In the genomic region with DNA sequence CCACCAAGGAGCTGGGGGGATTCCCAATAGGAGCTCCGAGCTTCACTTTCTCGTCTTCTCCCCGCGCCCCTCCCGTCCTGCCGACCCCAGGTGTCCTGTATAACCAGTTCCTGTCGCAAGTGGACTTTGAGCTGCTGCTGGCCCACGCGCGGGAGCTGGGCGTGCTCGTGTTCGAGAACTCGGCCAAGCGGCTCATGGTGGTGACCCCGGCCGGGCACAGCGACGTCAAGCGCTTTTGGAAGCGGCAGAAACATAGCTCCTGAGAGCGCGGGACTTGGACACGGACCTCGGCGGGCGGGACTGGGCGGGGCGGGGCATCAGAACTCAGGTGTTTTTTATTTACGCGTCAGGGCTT, we compare ENCODE assay signal across 9 cellular contexts. TPM values are rescaled to one million over a fixed set of nuclear protein-coding genes. Genes with fewer than 3 reads are reported as not detected.
DNase-seq lines count a peak whose midpoint lies in the region; ATAC-seq, FAIRE-seq and TF ChIP-seq lines count a peak whose summit lies in the region.
"Had no signal": no experiment of that assay in that cellular context is flagged by ENCODE, and none has a peak within 500 bp of the region (broad histone marks: within the 10 kb centered on the region; RNA-seq: fewer than 3 reads in every experiment).

No MANE protein-coding gene starts in this region.

- peak overlapping the region in 1 of 2 donors; percentile 76 for H3K4me3 ChIP-seq in kidney (ENCODE audit: low read length in 2 of 2)

- H3K4me3 Mint-ChIP-seq in activated CD4-positive, alpha-beta T cell treated with anti-CD3 and anti-CD28 coated beads, Interleukin-2, amount 10 ng/mL, durations not matched to agents 7 days and 5 days = peak overlapping the region; percentile 83
- H3K4me3 Mint-ChIP-seq in activated naive CD8-positive, alpha-beta T cell treated with anti-CD3 and anti-CD28 coated beads, Interleukin-2, amount 10 ng/mL, durations not matched to agents 7 days and 5 days = peak overlapping the region; percentile 98

- no peaks in the 10 kb centered on the region for H3K27me3 Mint-ChIP-seq in activated CD4-positive, alpha-beta T cell treated with anti-CD3 and anti-CD28 coated beads, Interleukin-2, amount 10 ng/mL, durations not matched to agents 7 days and 5 days
- no peaks in the 10 kb centered on the region for H3K27me3 Mint-ChIP-seq in activated naive CD8-positive, alpha-beta T cell treated with anti-CD3 and anti-CD28 coated beads, Interleukin-2, amount 10 ng/mL, durations not matched to agents 7 days and 5 days

- H3K27ac ChIP-seq in kidney (ENCODE audit: low read depth in 2 of 2, low read length in 2 of 2) = peak overlapping the region; percentile 80 to 93

- ATAC-seq in activated naive CD8-positive, alpha-beta T cell treated with anti-CD3 and anti-CD28 coated beads, Interleukin-2, amount 10 ng/mL, durations not matched to agents 7 days and 5 days (ENCODE audit: low read depth) = no peak
- ATAC-seq in HG03460 (IDR thresholded peaks at IDR 0.05; ENCODE audit: unreplicated experiment) = no peak
- no peak for ATAC-seq in GM19351 (IDR thresholded peaks at IDR 0.05; ENCODE audit: unreplicated experiment)

- TF ChIP-seq CTCF in kidney (IDR thresholded peaks at IDR 0.05; ENCODE audit: borderline replicate concordance, extremely low read depth, insufficient read depth) = no peak

- H3K36me3 Mint-ChIP-seq in activated CD4-positive, alpha-beta T cell treated with anti-CD3 and anti-CD28 coated beads, Interleukin-2, amount 10 ng/mL, durations not matched to agents 7 days and 5 days (ENCODE audit: low read depth) = peaks cover 31% of the 10 kb centered on the region
- peaks cover 15% of the 10 kb centered on the region for H3K36me3 Mint-ChIP-seq in activated naive CD8-positive, alpha-beta T cell treated with anti-CD3 and anti-CD28 coated beads, Interleukin-2, amount 10 ng/mL, durations not matched to agents 7 days and 5 days

- CTCF ChIA-PET in activated CD4-positive, alpha-beta T cell treated with anti-CD3 and anti-CD28 coated beads, Interleukin-2, amount 10 ng/mL, durations not matched to agents 7 days and 5 days (lab: Charles Lee) = interaction anchor here (0.7 to 2.8 kb wide), 14 partner anchors 9 to 1310 kb away, joined by 3 to 19 read pairs (median 4); a partner anchor contains a TSS

- H3K36me3 ChIP-seq in kidney (ENCODE audit: control insufficient read depth in 1 of 2, insufficient read depth in 2 of 2, low read length in 2 of 2) = peaks cover 11 to 30% of the 10 kb centered on the region in 2 donors

- intact Hi-C loops in kidney (cut with DNase I) = loop anchor here (10.0 kb wide), 1 partner anchor 161 kb away; no protein-coding TSS in a partner anchor

- peak overlapping the region; percentile 67 for H3K27ac Mint-ChIP-seq in activated CD4-positive, alpha-beta T cell treated with anti-CD3 and anti-CD28 coated beads, Interleukin-2, amount 10 ng/mL, durations not matched to agents 7 days and 5 days
- H3K27ac Mint-ChIP-seq in activated naive CD8-positive, alpha-beta T cell treated with anti-CD3 and anti-CD28 coated beads, Interleukin-2, amount 10 ng/mL, durations not matched to agents 7 days and 5 days = peak overlapping the region; percentile 28

- POLR2A ChIA-PET in activated CD4-positive, alpha-beta T cell treated with anti-CD3 and anti-CD28 coated beads, Interleukin-2, amount 10 ng/mL, durations not matched to agents 7 days and 5 days (lab: Charles Lee) = no interaction called here
- POLR2A ChIA-PET in activated naive CD8-positive, alpha-beta T cell treated with anti-CD3 and anti-CD28 coated beads, Interleukin-2, amount 10 ng/mL, durations not matched to agents 7 days and 5 days (lab: Charles Lee) = interaction anchor here (0.7 to 2.9 kb wide), 20 partner anchors 9 to 266 kb away, joined by 3 to 13 read pairs (median 3); a partner anchor contains a TSS

- H3K9me3 Mint-ChIP-seq in activated CD4-positive, alpha-beta T cell treated with anti-CD3 and anti-CD28 coated beads, Interleukin-2, amount 10 ng/mL, durations not matched to agents 7 days and 5 days = no peaks in the 10 kb centered on the region
- H3K9me3 Mint-ChIP-seq in activated naive CD8-positive, alpha-beta T cell treated with anti-CD3 and anti-CD28 coated beads, Interleukin-2, amount 10 ng/mL, durations not matched to agents 7 days and 5 days = no peaks in the 10 kb centered on the region
- H3K9me3 Mint-ChIP-seq: activated naive CD4-positive, alpha-beta T cell treated with anti-CD3 and anti-CD28 coated beads, Interleukin-2, amount 50 U/mL, for 72 hours had no signal

- peaks cover 29 to 34% of the 10 kb centered on the region in 2 donors for H3K4me1 ChIP-seq in kidney (ENCODE audit: control insufficient read depth in 1 of 2, insufficient read depth in 1 of 2, low read depth in 1 of 2, low read length in 2 of 2)

- H3K9me3 ChIP-seq in kidney (ENCODE audit: control insufficient read depth in 1 of 2, low read length in 2 of 2) = no peaks in the 10 kb centered on the region

- peak overlapping the region in 1 of 2 donors; percentile 94 for H3K9ac ChIP-seq in kidney (ENCODE audit: low read length in 2 of 2)

- H3K4me1 Mint-ChIP-seq in activated CD4-positive, alpha-beta T cell treated with anti-CD3 and anti-CD28 coated beads, Interleukin-2, amount 10 ng/mL, durations not matched to agents 7 days and 5 days = peaks cover 41% of the 10 kb centered on the region
- peaks cover 30% of the 10 kb centered on the region for H3K4me1 Mint-ChIP-seq in activated naive CD8-positive, alpha-beta T cell treated with anti-CD3 and anti-CD28 coated beads, Interleukin-2, amount 10 ng/mL, durations not matched to agents 7 days and 5 days

- no peak for DNase-seq in activated CD4-positive, alpha-beta T cell treated with anti-CD3 and anti-CD28 coated beads, Interleukin-2, amount 10 ng/mL, durations not matched to agents 7 days and 5 days
- DNase-seq in activated CD4-positive, alpha-beta T cell treated with anti-CD3 and anti-CD28 coated beads for 48 hours = no peak
- DNase-seq in activated naive CD8-positive, alpha-beta T cell treated with anti-CD3 and anti-CD28 coated beads, Interleukin-2, amount 10 ng/mL, durations not matched to agents 7 days and 5 days = no peak
- DNase-seq in kidney = no peak
- DNase-seq in superior temporal gyrus (ENCODE audit: extremely low spot score) = peak; percentile 10
- no peak for DNase-seq in NCI-H1048 (lab: John Stamatoyannopoulos, UW)

- FAIRE-seq in kidney (lab: Jason Lieb, UNC) = no peak

RNA-seq across cellular contexts. Expression of a gene that starts 0.3 kb away (rescaled TPM):
- 10 to 100 TPM; 34.3 to 40.2 TPM for total RNA-seq in activated CD4-positive, alpha-beta T cell treated with anti-CD3 and anti-CD28 coated beads, Interleukin-2, amount 10 ng/mL, durations not matched to agents 7 days and 5 days
- 10 to 100 TPM; 38.0 to 43.1 TPM for total RNA-seq in activated naive CD8-positive, alpha-beta T cell treated with anti-CD3 and anti-CD28 coated beads, Interleukin-2, amount 10 ng/mL, durations not matched to agents 7 days and 5 days
- 34.5 TPM for total RNA-seq in kidney
- 30.4 TPM for polyA plus RNA-seq in kidney (ENCODE audit: insufficient read depth, low read depth, low replicate concordance)

RNA-seq across cellular contexts. Expression of a gene that starts 5.7 kb away (rescaled TPM):
- total RNA-seq in activated CD4-positive, alpha-beta T cell treated with anti-CD3 and anti-CD28 coated beads, Interleukin-2, amount 10 ng/mL, durations not matched to agents 7 days and 5 days = 10 to 100 TPM; 28.5 to 34.1 TPM
- total RNA-seq in activated naive CD8-positive, alpha-beta T cell treated with anti-CD3 and anti-CD28 coated beads, Interleukin-2, amount 10 ng/mL, durations not matched to agents 7 days and 5 days = 10 to 100 TPM; 26.7 to 36.2 TPM
- 39.3 TPM for total RNA-seq in kidney
- polyA plus RNA-seq in kidney (ENCODE audit: insufficient read depth, low read depth, low replicate concordance) = 20.9 TPM

RNA-seq across cellular contexts. Expression of a gene that starts 18.3 kb away (rescaled TPM):
- total RNA-seq in activated CD4-positive, alpha-beta T cell treated with anti-CD3 and anti-CD28 coated beads, Interleukin-2, amount 10 ng/mL, durations not matched to agents 7 days and 5 days = not detected
- total RNA-seq in activated naive CD8-positive, alpha-beta T cell treated with anti-CD3 and anti-CD28 coated beads, Interleukin-2, amount 10 ng/mL, durations not matched to agents 7 days and 5 days = not detected
- 30.5 TPM for total RNA-seq in kidney
- polyA plus RNA-seq in kidney (ENCODE audit: insufficient read depth, low read depth, low replicate concordance) = 7.4 TPM
- total RNA-seq: activated naive CD4-positive, alpha-beta T cell treated with anti-CD3 and anti-CD28 coated beads, Interleukin-2, amount 50 U/mL, for 72 hours had no signal

RNA-seq across cellular contexts. Expression of a gene that starts 27.1 kb away (rescaled TPM):
- total RNA-seq in activated CD4-positive, alpha-beta T cell treated with anti-CD3 and anti-CD28 coated beads, Interleukin-2, amount 10 ng/mL, durations not matched to agents 7 days and 5 days = not detected
- not detected for total RNA-seq in activated naive CD8-positive, alpha-beta T cell treated with anti-CD3 and anti-CD28 coated beads, Interleukin-2, amount 10 ng/mL, durations not matched to agents 7 days and 5 days
- total RNA-seq in kidney = 0.13 TPM
- polyA plus RNA-seq in kidney (ENCODE audit: insufficient read depth, low read depth, low replicate concordance) = not detected
- total RNA-seq: activated naive CD4-positive, alpha-beta T cell treated with anti-CD3 and anti-CD28 coated beads, Interleukin-2, amount 50 U/mL, for 72 hours had no signal

RNA-seq across cellular contexts. Expression of a gene that starts 29.4 kb away (rescaled TPM):
- total RNA-seq in activated CD4-positive, alpha-beta T cell treated with anti-CD3 and anti-CD28 coated beads, Interleukin-2, amount 10 ng/mL, durations not matched to agents 7 days and 5 days = 1 to 10 TPM; 4.5 to 5.6 TPM
- 10 to 100 TPM; 10.9 to 11.3 TPM for total RNA-seq in activated naive CD8-positive, alpha-beta T cell treated with anti-CD3 and anti-CD28 coated beads, Interleukin-2, amount 10 ng/mL, durations not matched to agents 7 days and 5 days
- 362 TPM for total RNA-seq in kidney
- 95.8 TPM for polyA plus RNA-seq in kidney (ENCODE audit: insufficient read depth, low read depth, low replicate concordance)

Comparison
In these comparisons a context has a peak if more than half of its experiments do, and no peak if none do; other contexts are left out.
1. RNA of a gene that starts 18.3 kb away (total RNA-seq): 30.5 TPM in kidney (single experiment); not detected in activated naive CD8-positive, alpha-beta T cell treated with anti-CD3 and anti-CD28 coated beads, Interleukin-2, amount 10 ng/mL, durations not matched to agents 7 days and 5 days and not detected in activated CD4-positive, alpha-beta T cell treated with anti-CD3 and anti-CD28 coated beads, Interleukin-2, amount 10 ng/mL, durations not matched to agents 7 days and 5 days; every median in the first group is over 10 times any median in the second.